Comparison of ENCODE assay signal across 9 cellular contexts in the genomic region with DNA sequence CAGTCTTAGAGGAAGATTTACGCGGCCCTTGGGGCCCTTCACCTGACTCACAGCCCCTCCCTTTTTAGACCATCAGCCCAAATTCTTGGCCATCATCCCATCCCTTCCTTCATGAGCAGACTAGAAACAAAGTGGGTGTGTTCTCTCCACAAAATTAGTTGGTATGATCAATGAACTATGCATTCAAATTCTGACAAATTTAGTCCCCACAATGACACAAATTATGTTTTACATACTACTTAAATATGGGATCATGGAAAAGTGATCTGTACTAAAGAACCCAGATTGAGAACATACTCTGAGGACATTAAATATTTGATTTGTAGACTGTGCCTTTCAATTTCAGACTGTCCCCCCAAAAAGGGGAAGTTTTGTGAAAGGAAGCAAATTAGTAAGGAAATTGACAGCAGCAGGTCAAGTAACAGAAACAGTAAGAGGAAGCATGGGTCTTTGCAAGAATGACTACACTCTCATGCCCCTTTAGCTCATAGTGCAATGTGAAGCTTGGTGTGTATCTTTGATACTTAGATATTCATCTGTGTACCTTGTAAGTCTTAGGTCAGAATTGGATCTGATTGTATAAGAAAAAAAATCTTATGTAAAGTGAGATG. TPM values are rescaled to one million over a fixed set of nuclear protein-coding genes. Genes with fewer than 3 reads are reported as not detected.
DNase-seq lines count a peak whose midpoint lies in the region; ATAC-seq and TF ChIP-seq lines count a peak whose summit lies in the region.
"Had no signal": no experiment of that assay in that cellular context is flagged by ENCODE, and none has a peak within 500 bp of the region (broad histone marks: within the 10 kb centered on the region; RNA-seq: fewer than 3 reads in every experiment).

No MANE protein-coding gene starts in this region.

- DNase-seq in NOMO-1 (lab: John Stamatoyannopoulos, UW; ENCODE audit: unreplicated experiment in 2 of 2) (peak; percentile 89 to 94), NCI-H2081 treated with DMSO at 0.1 percent for 48 hours (lab: John Stamatoyannopoulos, UW) (no peak), A673 (ENCODE audit: low spot score) (no peak), UCSD-AML1 (lab: John Stamatoyannopoulos, UW; ENCODE audit: unreplicated experiment) (no peak), WTC11 (ENCODE audit: low spot score) (no peak)
- no peak for DNase-seq in naive thymus-derived CD4-positive, alpha-beta T cell
- DNase-seq: activated CD4-positive, alpha-beta T cell treated with anti-CD3 and anti-CD28 coated beads for 1 hour had no signal

- H3K4me3 ChIP-seq in naive thymus-derived CD4-positive, alpha-beta T cell (ENCODE audit: low read length), result no peak overlapping the region
- H3K4me3 ChIP-seq in A673 (ENCODE audit: low read depth, low read length, poor library complexity, severe bottlenecking), result no peak overlapping the region

- H3K36me3 ChIP-seq in naive thymus-derived CD4-positive, alpha-beta T cell (ENCODE audit: control insufficient read depth in 2 of 3, insufficient read depth in 3 of 3, low read length in 3 of 3), result peaks cover 0 to 5% (median 0%) of the 10 kb centered on the region in 3 experiments
- no peaks in the 10 kb centered on the region for H3K36me3 ChIP-seq in A673 (ENCODE audit: insufficient read depth, low read length, poor library complexity, severe bottlenecking)

- peak; percentile 35 for ATAC-seq in GM18508 (IDR thresholded peaks at IDR 0.05; ENCODE audit: insufficient read depth, unreplicated experiment)
- ATAC-seq in HG02678 (IDR thresholded peaks at IDR 0.05; ENCODE audit: unreplicated experiment), result peak; percentile 30
- no peak for ATAC-seq in naive thymus-derived CD4-positive, alpha-beta T cell
- ATAC-seq in WTC11, result no peak

- H3K27me3 Mint-ChIP-seq in naive thymus-derived CD4-positive, alpha-beta T cell, result peaks cover 0 to 5% (median 0%) of the 10 kb centered on the region in 5 donors
- no peaks in the 10 kb centered on the region; the same call in 1 of the 2 replicates for H3K27me3 Mint-ChIP-seq in WTC11 (ENCODE audit: low read depth)

- POLR2A ChIA-PET in naive thymus-derived CD4-positive, alpha-beta T cell (lab: Charles Lee), result interaction anchor here (5.7 kb wide), 1 partner anchor 10 kb away, joined by 169 read pairs; no protein-coding TSS in a partner anchor
- POLR2A ChIA-PET in A673 (lab: Charles Lee; ENCODE audit: low non-redundant PET), result no interaction called here
- POLR2A ChIA-PET in WTC11 (lab: Charles Lee), result interaction anchor here (1.7 kb wide), 1 partner anchor 10 kb away, joined by 3 read pairs; no protein-coding TSS in a partner anchor

- peak overlapping the region in 1 of 10 donors; percentile 10 for H3K4me3 Mint-ChIP-seq in naive thymus-derived CD4-positive, alpha-beta T cell
- H3K4me3 Mint-ChIP-seq in WTC11, result no peak overlapping the region

- H3K4me1 Mint-ChIP-seq in naive thymus-derived CD4-positive, alpha-beta T cell, result peaks cover 17 to 51% (median 30%) of the 10 kb centered on the region in 7 donors
- H3K4me1 Mint-ChIP-seq in WTC11, result peaks cover 34% of the 10 kb centered on the region

- intact Hi-C loops in naive thymus-derived CD4-positive, alpha-beta T cell (cut with micrococcal nuclease), result no loop called here
- intact Hi-C loops in A673 (cut with micrococcal nuclease; ENCODE audit: unreplicated experiment), result no loop called here

- peak overlapping the region; percentile 25 to 100 (median 71) for H3K27ac Mint-ChIP-seq in naive thymus-derived CD4-positive, alpha-beta T cell
- H3K27ac Mint-ChIP-seq in WTC11, result no peak overlapping the region

- CTCF ChIA-PET in naive thymus-derived CD4-positive, alpha-beta T cell (lab: Charles Lee), result interaction anchor here (5.4 kb wide), 1 partner anchor 10 kb away, joined by 89 read pairs; no protein-coding TSS in a partner anchor
- CTCF ChIA-PET in A673 (lab: Charles Lee), result no interaction called here
- CTCF ChIA-PET in WTC11 (lab: Charles Lee), result interaction anchor here (0.9 to 2.1 kb wide), 3 partner anchors 13 to 105 kb away, joined by 3 to 8 read pairs (median 7); no protein-coding TSS in a partner anchor

- H3K9me3 Mint-ChIP-seq in naive thymus-derived CD4-positive, alpha-beta T cell, result peaks cover 0 to 8% (median 0%) of the 10 kb centered on the region in 11 donors
- no peaks in the 10 kb centered on the region; the same call in 1 of the 2 replicates for H3K9me3 Mint-ChIP-seq in WTC11

- no peak overlapping the region for H3K27ac ChIP-seq in naive thymus-derived CD4-positive, alpha-beta T cell (ENCODE audit: low read depth, low read length)
- no peak overlapping the region for H3K27ac ChIP-seq in A673 (ENCODE audit: low read depth, low read length, poor library complexity, severe bottlenecking)

- H3K36me3 Mint-ChIP-seq in naive thymus-derived CD4-positive, alpha-beta T cell, result peaks cover 0 to 7% (median 0%) of the 10 kb centered on the region in 5 donors
- no peaks in the 10 kb centered on the region for H3K36me3 Mint-ChIP-seq in WTC11

- no peak for TF ChIP-seq CTCF in A673 (conservative IDR thresholded peaks at IDR 0.05; ENCODE audit: low read depth, low read length)
- TF ChIP-seq CTCF in WTC11 (IDR thresholded peaks at IDR 0.05), result no peak

- no peaks in the 10 kb centered on the region for H3K27me3 ChIP-seq in naive thymus-derived CD4-positive, alpha-beta T cell (ENCODE audit: control insufficient read depth in 2 of 2, insufficient read depth in 2 of 2, low read length in 2 of 2)
- H3K27me3 ChIP-seq in A673 (replicated peaks; ENCODE audit: insufficient read depth, low read depth, low read length, poor library complexity), result no peaks in the 10 kb centered on the region

- H3K9me3 ChIP-seq in naive thymus-derived CD4-positive, alpha-beta T cell (ENCODE audit: control insufficient read depth in 2 of 3, low read length in 3 of 3), result no peaks in the 10 kb centered on the region
- H3K9me3 ChIP-seq in A673 (ENCODE audit: low read depth, low read length, poor library complexity, severe bottlenecking), result no peaks in the 10 kb centered on the region

- BruUV-seq in A673 (replicated peaks; lab: Mats Ljungman, UMichigan), result no TSS peak

- H3K4me1 ChIP-seq in naive thymus-derived CD4-positive, alpha-beta T cell (ENCODE audit: control insufficient read depth in 2 of 2, insufficient read depth in 2 of 2, low read length in 2 of 2), result peaks cover 19% of the 10 kb centered on the region in 2 donors
- H3K4me1 ChIP-seq in A673 (ENCODE audit: insufficient read depth, low read length, poor library complexity, severe bottlenecking), result peaks cover 14% of the 10 kb centered on the region

TF ChIP-seq in WTC11, 78 proteins besides CTCF, POLR2A, EP300 and RAD21:
- TF ChIP-seq, protein P1, sequence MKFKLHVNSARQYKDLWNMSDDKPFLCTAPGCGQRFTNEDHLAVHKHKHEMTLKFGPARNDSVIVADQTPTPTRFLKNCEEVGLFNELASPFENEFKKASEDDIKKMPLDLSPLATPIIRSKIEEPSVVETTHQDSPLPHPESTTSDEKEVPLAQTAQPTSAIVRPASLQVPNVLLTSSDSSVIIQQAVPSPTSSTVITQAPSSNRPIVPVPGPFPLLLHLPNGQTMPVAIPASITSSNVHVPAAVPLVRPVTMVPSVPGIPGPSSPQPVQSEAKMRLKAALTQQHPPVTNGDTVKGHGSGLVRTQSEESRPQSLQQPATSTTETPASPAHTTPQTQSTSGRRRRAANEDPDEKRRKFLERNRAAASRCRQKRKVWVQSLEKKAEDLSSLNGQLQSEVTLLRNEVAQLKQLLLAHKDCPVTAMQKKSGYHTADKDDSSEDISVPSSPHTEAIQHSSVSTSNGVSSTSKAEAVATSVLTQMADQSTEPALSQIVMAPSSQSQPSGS (CRISPR knock-in tag; IDR thresholded peaks at IDR 0.05; ENCODE audit: borderline replicate concordance, low read depth), result no peak
- TF ChIP-seq PRRX2 (CRISPR knock-in tag; IDR thresholded peaks at IDR 0.05) (no peak), ZNF219 (CRISPR knock-in tag; IDR thresholded peaks at IDR 0.05; ENCODE audit: borderline replicate concordance) (no peak), MLX (CRISPR knock-in tag; IDR thresholded peaks at IDR 0.05) (no peak), ZNF138 (CRISPR knock-in tag; conservative IDR thresholded peaks at IDR 0.05) (no peak), NR2C2 (CRISPR knock-in tag; IDR thresholded peaks at IDR 0.05) (no peak), CDX4 (CRISPR knock-in tag; IDR thresholded peaks at IDR 0.05; ENCODE audit: borderline replicate concordance) (no peak), ZBTB21 (CRISPR knock-in tag; IDR thresholded peaks at IDR 0.05; ENCODE audit: borderline replicate concordance) (no peak), GTF2I (CRISPR knock-in tag; conservative IDR thresholded peaks at IDR 0.05) (no peak), ZNF396 (CRISPR knock-in tag; IDR thresholded peaks at IDR 0.05; ENCODE audit: borderline replicate concordance) (no peak), USF1 (CRISPR knock-in tag; IDR thresholded peaks at IDR 0.05) (no peak), ZNF121 (CRISPR knock-in tag; IDR thresholded peaks at IDR 0.05) (no peak), JAZF1 (CRISPR knock-in tag; IDR thresholded peaks at IDR 0.05) (no peak)
- TF ChIP-seq, protein P2, sequence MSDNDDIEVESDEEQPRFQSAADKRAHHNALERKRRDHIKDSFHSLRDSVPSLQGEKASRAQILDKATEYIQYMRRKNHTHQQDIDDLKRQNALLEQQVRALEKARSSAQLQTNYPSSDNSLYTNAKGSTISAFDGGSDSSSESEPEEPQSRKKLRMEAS (CRISPR knock-in tag; IDR thresholded peaks at IDR 0.05), result no peak

RNA-seq across cellular contexts. Expression of gene MAPRE2, which starts 2.2 kb away (rescaled TPM):
- 10 to 100 TPM; 44.7 to 84.4 (median 63.5) TPM for total RNA-seq in naive thymus-derived CD4-positive, alpha-beta T cell
- 10 to 100 TPM; 82.6 to 84.3 TPM for polyA plus RNA-seq in naive thymus-derived CD4-positive, alpha-beta T cell
- total RNA-seq in A673 (2021) (14.7 and 16.4 TPM in 2 replicates), WTC11 (2021) (20.4 to 21.2 TPM (median 20.8 TPM) in 3 replicates)

Comparison
In these comparisons a context has a peak if more than half of its experiments do, and no peak if none do; other contexts are left out.
1. ATAC-seq: peak in GM18508 (single experiment) and HG02678 (single experiment); none in naive thymus-derived CD4-positive, alpha-beta T cell (single experiment) and WTC11 (single experiment).
2. DNase-seq: peak in NOMO-1 (2 of 2); none in naive thymus-derived CD4-positive, alpha-beta T cell (0 of 9), NCI-H2081 treated with DMSO at 0.1 percent for 48 hours (single experiment), A673 (single experiment), UCSD-AML1 (single experiment) and WTC11 (single experiment).